1 cellular context compared by ENCODE assay signal in the genomic region with DNA sequence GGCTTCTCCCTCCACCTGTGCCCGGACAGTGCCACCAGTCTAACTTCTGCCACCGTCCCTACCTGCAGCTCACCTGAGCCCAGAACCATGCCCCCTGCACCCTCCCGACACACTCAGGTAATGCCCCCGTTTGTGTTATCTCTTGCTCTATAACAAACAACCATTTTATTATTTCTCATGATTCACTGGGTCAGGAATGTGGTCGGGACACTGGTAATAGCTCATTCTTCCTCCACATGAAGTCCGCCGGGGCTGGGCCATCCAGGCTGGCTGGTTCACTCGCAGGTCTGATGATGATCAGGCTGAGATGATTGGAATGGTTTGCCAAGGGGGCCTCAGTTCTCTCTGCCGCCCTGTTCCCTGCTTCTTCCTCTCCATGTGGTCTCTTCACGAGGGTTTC.
TF ChIP-seq lines count a peak whose summit lies in the region.

No MANE protein-coding gene starts in this region.

TF ChIP-seq in WTC11, 78 proteins besides CTCF, POLR2A, EP300 and RAD21 (continued from another document):
- TF ChIP-seq, protein P1, sequence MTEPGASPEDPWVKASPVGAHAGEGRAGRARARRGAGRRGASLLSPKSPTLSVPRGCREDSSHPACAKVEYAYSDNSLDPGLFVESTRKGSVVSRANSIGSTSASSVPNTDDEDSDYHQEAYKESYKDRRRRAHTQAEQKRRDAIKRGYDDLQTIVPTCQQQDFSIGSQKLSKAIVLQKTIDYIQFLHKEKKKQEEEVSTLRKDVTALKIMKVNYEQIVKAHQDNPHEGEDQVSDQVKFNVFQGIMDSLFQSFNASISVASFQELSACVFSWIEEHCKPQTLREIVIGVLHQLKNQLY (CRISPR knock-in tag; IDR thresholded peaks at IDR 0.05) = no peak
- TF ChIP-seq, protein P2, sequence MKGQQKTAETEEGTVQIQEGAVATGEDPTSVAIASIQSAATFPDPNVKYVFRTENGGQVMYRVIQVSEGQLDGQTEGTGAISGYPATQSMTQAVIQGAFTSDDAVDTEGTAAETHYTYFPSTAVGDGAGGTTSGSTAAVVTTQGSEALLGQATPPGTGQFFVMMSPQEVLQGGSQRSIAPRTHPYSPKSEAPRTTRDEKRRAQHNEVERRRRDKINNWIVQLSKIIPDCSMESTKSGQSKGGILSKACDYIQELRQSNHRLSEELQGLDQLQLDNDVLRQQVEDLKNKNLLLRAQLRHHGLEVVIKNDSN (CRISPR knock-in tag; IDR thresholded peaks at IDR 0.05) = no peak
- TF ChIP-seq ZNF138 (CRISPR knock-in tag; conservative IDR thresholded peaks at IDR 0.05) = no peak
- TF ChIP-seq, protein P3, sequence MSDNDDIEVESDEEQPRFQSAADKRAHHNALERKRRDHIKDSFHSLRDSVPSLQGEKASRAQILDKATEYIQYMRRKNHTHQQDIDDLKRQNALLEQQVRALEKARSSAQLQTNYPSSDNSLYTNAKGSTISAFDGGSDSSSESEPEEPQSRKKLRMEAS (CRISPR knock-in tag; IDR thresholded peaks at IDR 0.05) = no peak
- TF ChIP-seq, protein P4, sequence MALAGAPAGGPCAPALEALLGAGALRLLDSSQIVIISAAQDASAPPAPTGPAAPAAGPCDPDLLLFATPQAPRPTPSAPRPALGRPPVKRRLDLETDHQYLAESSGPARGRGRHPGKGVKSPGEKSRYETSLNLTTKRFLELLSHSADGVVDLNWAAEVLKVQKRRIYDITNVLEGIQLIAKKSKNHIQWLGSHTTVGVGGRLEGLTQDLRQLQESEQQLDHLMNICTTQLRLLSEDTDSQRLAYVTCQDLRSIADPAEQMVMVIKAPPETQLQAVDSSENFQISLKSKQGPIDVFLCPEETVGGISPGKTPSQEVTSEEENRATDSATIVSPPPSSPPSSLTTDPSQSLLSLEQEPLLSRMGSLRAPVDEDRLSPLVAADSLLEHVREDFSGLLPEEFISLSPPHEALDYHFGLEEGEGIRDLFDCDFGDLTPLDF (CRISPR knock-in tag; IDR thresholded peaks at IDR 0.05) = no peak
- TF ChIP-seq ZNF232 (CRISPR knock-in tag; IDR thresholded peaks at IDR 0.05) = no peak
- TF ChIP-seq SMAD4 (CRISPR knock-in tag; IDR thresholded peaks at IDR 0.05) = no peak
